17 cellular contexts compared by ENCODE assay signal in genomic region chr9:108150736-108151135, GRCh38.
DNase-seq lines count a peak whose midpoint lies in the region; ATAC-seq and TF ChIP-seq lines count a peak whose summit lies in the region.
"Had no signal": no experiment of that assay in that cellular context is flagged by ENCODE, and none has a peak within 500 bp of the region (broad histone marks: within the 10 kb centered on the region; RNA-seq: fewer than 3 reads in every experiment).

No MANE protein-coding gene starts in this region.

- DNase-seq in AG20443 (ENCODE audit: low spot score) (peak; percentile 55), MV-4-11 (lab: John Stamatoyannopoulos, UW) (peak; percentile 76), fibroblast of villous mesenchyme (ENCODE audit: low read depth) (peak; percentile 86), NCI-H345 treated with DMSO at 0.1 percent for 48 hours (lab: John Stamatoyannopoulos, UW; ENCODE audit: unreplicated experiment) (no peak), SKM-1 (lab: John Stamatoyannopoulos, UW; ENCODE audit: unreplicated experiment) (no peak), occipital lobe (lab: John Stamatoyannopoulos, UW) (no peak)
- no peak for DNase-seq in activated CD8-positive, alpha-beta memory T cell treated with anti-CD3 and anti-CD28 coated beads, Interleukin-2, amount 10 ng/mL, durations not matched to agents 7 days and 5 days
- DNase-seq: activated CD4-positive, alpha-beta T cell treated with anti-CD3 and anti-CD28 coated beads, Interleukin-2, amount 50 U/mL, for 1 hour; activated effector memory CD4-positive, alpha-beta T cell treated with Interleukin-2 at 50 U/mL for 16 hours; immature natural killer cell; natural killer cell; stimulated activated CD4-positive, alpha-beta T cell treated with anti-CD3 and anti-CD28 coated beads, Interleukin-12 subunit alpha, Interleukin-12 subunit beta, amount 100 ng/mL, for 4 hours had no signal

- no peak overlapping the region for H3K27ac Mint-ChIP-seq in activated CD8-positive, alpha-beta memory T cell treated with anti-CD3 and anti-CD28 coated beads, Interleukin-2, amount 10 ng/mL, durations not matched to agents 7 days and 5 days
- H3K27ac Mint-ChIP-seq: B cell, immature natural killer cell, natural killer cell had no signal

- no peak for ATAC-seq in activated CD8-positive, alpha-beta memory T cell treated with anti-CD3 and anti-CD28 coated beads, Interleukin-2, amount 10 ng/mL, durations not matched to agents 7 days and 5 days
- ATAC-seq: natural killer cell had no signal

- H3K79me2 ChIP-seq in parathyroid adenoma, result no peaks in the 10 kb centered on the region

- TF ChIP-seq CTCF in fibroblast of villous mesenchyme (IDR thresholded peaks at IDR 0.05; ENCODE audit: insufficient read depth, low read depth, low read length) (no peak), parathyroid adenoma (IDR thresholded peaks at IDR 0.05) (no peak)

- H3K4me2 ChIP-seq in parathyroid adenoma (ENCODE audit: low read length), result no peak overlapping the region
- H3K4me2 ChIP-seq: KMS-11 had no signal

- no peaks in the 10 kb centered on the region for H3K36me3 ChIP-seq in parathyroid adenoma (ENCODE audit: control insufficient read depth, insufficient read depth, low read length)
- H3K36me3 ChIP-seq: cardiac muscle cell, uterus had no signal

- H3K27me3 ChIP-seq in parathyroid adenoma (ENCODE audit: control insufficient read depth, insufficient read depth, low read length), result no peaks in the 10 kb centered on the region
- H3K27me3 ChIP-seq: cardiac muscle cell, uterus had no signal

- H3K4me3 ChIP-seq in fibroblast of villous mesenchyme (ENCODE audit: low read depth, low read length) (no peak overlapping the region), parathyroid adenoma (ENCODE audit: low read depth, low read length) (no peak overlapping the region)
- H3K4me3 ChIP-seq: cardiac muscle cell, uterus had no signal

- H3K9ac ChIP-seq in parathyroid adenoma, result no peak overlapping the region
- H3K9ac ChIP-seq: KMS-11 had no signal

- H3K9me3 ChIP-seq in parathyroid adenoma (ENCODE audit: control insufficient read depth, low read length), result no peaks in the 10 kb centered on the region
- H3K9me3 ChIP-seq: uterus had no signal

- no peaks in the 10 kb centered on the region for H3K4me1 Mint-ChIP-seq in activated CD8-positive, alpha-beta memory T cell treated with anti-CD3 and anti-CD28 coated beads, Interleukin-2, amount 10 ng/mL, durations not matched to agents 7 days and 5 days
- H3K4me1 Mint-ChIP-seq: B cell, immature natural killer cell, natural killer cell had no signal

- no peak overlapping the region for H3K4me3 Mint-ChIP-seq in activated CD8-positive, alpha-beta memory T cell treated with anti-CD3 and anti-CD28 coated beads, Interleukin-2, amount 10 ng/mL, durations not matched to agents 7 days and 5 days
- H3K4me3 Mint-ChIP-seq: B cell, immature natural killer cell, natural killer cell had no signal

- H2AFZ ChIP-seq in parathyroid adenoma, result no peak overlapping the region

- peaks cover 2% of the 10 kb centered on the region for H3K9me3 Mint-ChIP-seq in activated CD8-positive, alpha-beta memory T cell treated with anti-CD3 and anti-CD28 coated beads, Interleukin-2, amount 10 ng/mL, durations not matched to agents 7 days and 5 days (ENCODE audit: low read depth)

- H3K36me3 Mint-ChIP-seq in activated CD8-positive, alpha-beta memory T cell treated with anti-CD3 and anti-CD28 coated beads, Interleukin-2, amount 10 ng/mL, durations not matched to agents 7 days and 5 days, result no peaks in the 10 kb centered on the region
- H3K36me3 Mint-ChIP-seq: immature natural killer cell, natural killer cell had no signal

- H3K27me3 Mint-ChIP-seq in activated CD8-positive, alpha-beta memory T cell treated with anti-CD3 and anti-CD28 coated beads, Interleukin-2, amount 10 ng/mL, durations not matched to agents 7 days and 5 days, result no peaks in the 10 kb centered on the region

- H3K4me1 ChIP-seq in parathyroid adenoma, result no peaks in the 10 kb centered on the region
- H3K4me1 ChIP-seq: uterus had no signal

- CTCF ChIA-PET in activated CD8-positive, alpha-beta memory T cell treated with anti-CD3 and anti-CD28 coated beads, Interleukin-2, amount 10 ng/mL, durations not matched to agents 7 days and 5 days (lab: Charles Lee), result no interaction called here

- peak overlapping the region; percentile 39 for H3K27ac ChIP-seq in parathyroid adenoma
- H3K27ac ChIP-seq: cardiac muscle cell, KMS-11 had no signal

Comparison
In these comparisons a context has a peak if more than half of its experiments do, and no peak if none do; other contexts are left out.
1. DNase-seq: peak in AG20443 (single experiment), MV-4-11 (single experiment) and fibroblast of villous mesenchyme (single experiment); none in NCI-H345 treated with DMSO at 0.1 percent for 48 hours (single experiment), SKM-1 (single experiment), activated CD8-positive, alpha-beta memory T cell treated with anti-CD3 and anti-CD28 coated beads, Interleukin-2, amount 10 ng/mL, durations not matched to agents 7 days and 5 days (single experiment) and occipital lobe (single experiment).